Comparison of ENCODE assay signal across 18 cellular contexts in the genomic region with DNA sequence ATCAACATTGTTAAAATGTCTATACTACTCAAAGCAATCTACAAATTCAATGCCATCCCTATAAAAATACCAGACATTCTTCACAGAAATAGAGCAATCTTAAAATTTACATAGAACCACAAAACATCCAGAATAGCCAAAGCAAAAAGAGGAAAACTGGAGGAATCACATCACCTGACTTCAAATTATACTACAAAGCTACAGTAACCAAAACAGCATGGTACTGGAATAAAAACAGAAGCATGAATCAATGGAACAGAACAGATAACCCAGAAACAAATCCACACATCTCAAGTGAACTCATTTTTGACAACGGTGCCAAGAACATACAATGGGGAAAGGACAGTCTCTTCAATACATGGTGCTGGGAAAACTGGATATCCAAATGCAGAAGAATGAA.
DNase-seq lines count a peak whose midpoint lies in the region; ATAC-seq, FAIRE-seq and TF ChIP-seq lines count a peak whose summit lies in the region.
"Had no signal": no experiment of that assay in that cellular context is flagged by ENCODE, and none has a peak within 500 bp of the region (broad histone marks: within the 10 kb centered on the region; RNA-seq: fewer than 3 reads in every experiment).

No MANE protein-coding gene starts in this region.

- no peak overlapping the region for H3K4me2 ChIP-seq in A549
- no peak overlapping the region for H3K4me2 ChIP-seq in HCT116 (ENCODE audit: low read length)
- H3K4me2 ChIP-seq: GM23338 had no signal

- CTCF ChIA-PET in A549 (lab: Yijun Ruan, JAX) (interaction anchor here (1.0 kb wide), 1 partner anchor 324 kb away, joined by 3 read pairs; no protein-coding TSS in a partner anchor), HCT116 (lab: Charles Lee) (no interaction called here)

- peak; percentile 18 for FAIRE-seq in A549 (lab: Jason Lieb, UNC)
- FAIRE-seq: GM12892, GM19239 had no signal

- no peak for ATAC-seq in A549
- ATAC-seq in HCT116 = no peak
- ATAC-seq in HG02798 (IDR thresholded peaks at IDR 0.05; ENCODE audit: poor library complexity, unreplicated experiment) = no peak
- ATAC-seq: GM23338 had no signal

- no peak overlapping the region for H3K9ac ChIP-seq in HCT116 (ENCODE audit: low read length)

- no peak for TF ChIP-seq EP300 in A549 (IDR thresholded peaks at IDR 0.05)

- H3K36me3 Mint-ChIP-seq in type B pancreatic cell = no peaks in the 10 kb centered on the region
- H3K36me3 Mint-ChIP-seq: CD4-positive, alpha-beta memory T cell had no signal

- DNase-seq in A549 (ENCODE audit: low read depth in 1 of 2, low spot score in 1 of 2) (no peak), HCT116 (ENCODE audit: low read depth, low spot score) (no peak), dedifferentiated amniotic fluid mesenchymal stem cell (ENCODE audit: extremely low spot score) (peak; percentile 13), type B pancreatic cell (ENCODE audit: extremely low spot score, unreplicated experiment) (no peak), SHP77 (lab: John Stamatoyannopoulos, UW) (no peak)
- DNase-seq in central memory CD4-positive, alpha-beta T cell = no peak
- DNase-seq: 8988T; C1 segment of cervical spinal cord; Calu3; CD4-positive, alpha-beta memory T cell; COR-L47; DMS53; DMS79 treated with DMSO at 0.1 percent for 48 hours; H9 had no signal

- H3K9me3 Mint-ChIP-seq in type B pancreatic cell = peaks cover 5% of the 10 kb centered on the region

- RAD21 ChIA-PET in HCT116 (lab: Charles Lee; ENCODE audit: low non-redundant PET in 1 of 2, low total read pairs in 2 of 2, uncharacterized antibody in 2 of 2, unreplicated experiment in 2 of 2) = no interaction called here

- H3K4me1 ChIP-seq in A549 = peaks cover 8% of the 10 kb centered on the region
- H3K4me1 ChIP-seq in HCT116 (ENCODE audit: control insufficient read depth in 1 of 2, insufficient read depth in 2 of 2, low read length in 2 of 2) = peaks cover 0 to 8% of the 10 kb centered on the region in 2 experiments; a peak in 2 of 4 replicates

- WGBS in A549 (ENCODE audit: missing lambda C conversion rate) = 87% methylated on average over 1 of the region's 1 CpG

- H3K36me3 ChIP-seq in HCT116 (ENCODE audit: control insufficient read depth in 1 of 2, insufficient read depth in 2 of 2, low read length in 2 of 2) = no peaks in the 10 kb centered on the region

- no TSS peak for BruUV-seq in HCT116 (replicated peaks; lab: Mats Ljungman, UMichigan)

- POLR2A ChIA-PET in A549 (lab: Yijun Ruan, JAX) = no interaction called here
- POLR2A ChIA-PET in HCT116 (lab: Charles Lee) = no interaction called here

- H3K4me3 Mint-ChIP-seq in type B pancreatic cell = peak overlapping the region; percentile 91
- H3K4me3 Mint-ChIP-seq: CD4-positive, alpha-beta memory T cell; GM23338; H9 had no signal

- no peaks in the 10 kb centered on the region for H3K27me3 ChIP-seq in HCT116 (ENCODE audit: insufficient read depth, low read length)

- no peak overlapping the region for H3K27ac Mint-ChIP-seq in type B pancreatic cell
- H3K27ac Mint-ChIP-seq: CD4-positive, alpha-beta memory T cell; GM23338; H9 had no signal

- H3K9me2 ChIP-seq in HCT116 (ENCODE audit: insufficient read depth) = no peaks in the 10 kb centered on the region

- no peaks in the 10 kb centered on the region for H3K27me3 Mint-ChIP-seq in type B pancreatic cell

- intact Hi-C loops in HCT116 (cut with micrococcal nuclease) = no loop called here

- TF ChIP-seq CTCF in A549 (IDR thresholded peaks at IDR 0.05) (no peak), HCT116 (IDR thresholded peaks at IDR 0.05 in 2 of 3, conservative IDR thresholded peaks at IDR 0.05 in 1 of 3; ENCODE audit: borderline replicate concordance in 1 of 3, insufficient read depth in 1 of 3, low read depth in 2 of 3, low read length in 2 of 3) (no peak), type B pancreatic cell (conservative IDR thresholded peaks at IDR 0.05) (no peak)

- H3K4me3 ChIP-seq in A549 (no peak overlapping the region), HCT116 (replicated peaks in 1 of 2; ENCODE audit: low read depth in 1 of 2, low read length in 2 of 2) (no peak overlapping the region)
- H3K4me3 ChIP-seq: GM23338 had no signal

- peaks cover 10% of the 10 kb centered on the region for H3K4me1 Mint-ChIP-seq in type B pancreatic cell (ENCODE audit: unreplicated experiment)

- H3K27ac ChIP-seq in A549 = no peak overlapping the region
- H3K27ac ChIP-seq in HCT116 (ENCODE audit: low read depth, low read length) = no peak overlapping the region

- H3K9me3 ChIP-seq in A549 = peaks cover 10% of the 10 kb centered on the region; the same call in 2 of the 3 replicates
- no peaks in the 10 kb centered on the region for H3K9me3 ChIP-seq in HCT116 (ENCODE audit: control insufficient read depth in 1 of 2, insufficient read depth in 1 of 2, low read depth in 1 of 2, low read length in 2 of 2)

- H3K79me2 ChIP-seq in HCT116 (ENCODE audit: insufficient read depth, low read length) = no peaks in the 10 kb centered on the region

- no peak for TF ChIP-seq POLR2A in A549 (IDR thresholded peaks at IDR 0.05; ENCODE audit: low read length)
- no peak for TF ChIP-seq POLR2A in HCT116 (IDR thresholded peaks at IDR 0.05; ENCODE audit: borderline replicate concordance, extremely low read depth, insufficient read depth, insufficient read length)

- H2AFZ ChIP-seq in HCT116 (ENCODE audit: low read depth, low read length, poor library complexity, severe bottlenecking) = peak overlapping the region; percentile 63
- H2AFZ ChIP-seq: GM23338 had no signal

- no peaks in the 10 kb centered on the region for H4K20me1 ChIP-seq in HCT116 (ENCODE audit: insufficient read depth)

- TF ChIP-seq RAD21 in A549 (conservative IDR thresholded peaks at IDR 0.05 in 1 of 2, IDR thresholded peaks at IDR 0.05 in 1 of 2) (no peak), HCT116 (IDR thresholded peaks at IDR 0.05; ENCODE audit: low read depth) (no peak)

TF ChIP-seq in A549, 52 proteins besides CTCF, POLR2A, EP300 and RAD21:
- TF ChIP-seq KDM1A (IDR thresholded peaks at IDR 0.05; ENCODE audit: low read depth) = peak; percentile 85; the same call in 1 of the 2 replicates
- TF ChIP-seq FOSL2 (IDR thresholded peaks at IDR 0.05) = no peak
- TF ChIP-seq FOSL2 (CRISPR knock-in tag; IDR thresholded peaks at IDR 0.05) = no peak
- no peak for TF ChIP-seq CHD2 (IDR thresholded peaks at IDR 0.05; ENCODE audit: low read length, partially characterized antibody)

TF ChIP-seq in HCT116, 20 proteins besides CTCF, POLR2A, EP300 and RAD21:
- TF ChIP-seq EZH2 (IDR thresholded peaks at IDR 0.05) = no peak
- peak; percentile 42; the same call in 1 of the 2 replicates for TF ChIP-seq CBX3 (IDR thresholded peaks at IDR 0.05; ENCODE audit: low read depth)
